Comparison of ENCODE assay signal across 8 cellular contexts in genomic region chr16:89720520-89720858, GRCh38. TPM values are rescaled to one million over a fixed set of nuclear protein-coding genes. Genes with fewer than 3 reads are reported as not detected.
A peak's percentile ranks its signal among the peaks of the same experiment; 100 is the strongest.
DNase-seq lines count a peak whose midpoint lies in the region; ATAC-seq and TF ChIP-seq lines count a peak whose summit lies in the region.

No MANE protein-coding gene starts in this region.

- no TSS peak for BruUV-seq in IMR-90 (replicated peaks; lab: Mats Ljungman, UMichigan)

- H3K4me1 ChIP-seq in IMR-90 (ENCODE audit: control insufficient read depth, insufficient read depth, low read length) (peaks cover 17% of the 10 kb centered on the region), breast epithelium (peaks cover 12 to 14% of the 10 kb centered on the region in 2 donors)

- in situ Hi-C loops in IMR-90 (cut with MboI; ENCODE audit: low sequenced_read_pairs) = no loop called here

- H2BK15ac ChIP-seq in IMR-90 (ENCODE audit: low read depth, low read length) = no peak overlapping the region

- peak overlapping the region; percentile 99 for H2AFZ ChIP-seq in IMR-90 (replicated peaks; ENCODE audit: low read length, poor library complexity)

- peak; percentile 18 for ATAC-seq in GM21381 (IDR thresholded peaks at IDR 0.05; ENCODE audit: unreplicated experiment)
- peak; percentile 12 for ATAC-seq in IMR-90 (ENCODE audit: low read depth)
- ATAC-seq in GM21717 (IDR thresholded peaks at IDR 0.05; ENCODE audit: unreplicated experiment) = no peak
- no peak for ATAC-seq in GM18873 (IDR thresholded peaks at IDR 0.05; ENCODE audit: low FRiP score, unreplicated experiment)

- POLR2A ChIA-PET in IMR-90 (lab: Charles Lee; ENCODE audit: unreplicated experiment) = no interaction called here

- TF ChIP-seq RAD21 in IMR-90 (IDR thresholded peaks at IDR 0.05; ENCODE audit: low read length) = no peak

- H3K18ac ChIP-seq in IMR-90 (ENCODE audit: low read depth, low read length) = peak overlapping the region; percentile 26; the same call in 1 of the 2 replicates

- H3K23ac ChIP-seq in IMR-90 (ENCODE audit: low read depth, low read length) = peak overlapping the region; percentile 14; the same call in 1 of the 2 replicates

- peak overlapping the region; percentile 12; the same call in 1 of the 2 replicates for H3K14ac ChIP-seq in IMR-90 (replicated peaks; ENCODE audit: low read depth, low read length)

- peaks cover 33% of the 10 kb centered on the region for H4K20me1 ChIP-seq in IMR-90 (ENCODE audit: insufficient read depth, low read length)

- intact Hi-C loops in IMR-90 (cut with micrococcal nuclease) (loop anchor here (5.0 to 10.0 kb wide), 2 partner anchors 94 to 142 kb away; partner anchors contain the start of gene FANCA), breast epithelium (cut with DNase I; ENCODE audit: low total_unique reads) (no loop called here)

- peak overlapping the region; percentile 98 for H2AK9ac ChIP-seq in IMR-90 (replicated peaks; ENCODE audit: low read depth, low read length, poor library complexity)

- DNase-seq in COLO668 (lab: John Stamatoyannopoulos, UW; ENCODE audit: unreplicated experiment) (peak; percentile 59), IMR-90 (no peak), breast epithelium (ENCODE audit: low spot score in 2 of 2) (no peak)

- H3K56ac ChIP-seq in IMR-90 (ENCODE audit: extremely low read depth, insufficient read depth, low read length) = peak overlapping the region; percentile 47

- no peak for TF ChIP-seq CTCF in IMR-90 (conservative IDR thresholded peaks at IDR 0.05; ENCODE audit: low read depth, low read length)
- TF ChIP-seq CTCF in breast epithelium (IDR thresholded peaks at IDR 0.05) = no peak

- H3K4ac ChIP-seq in IMR-90 (ENCODE audit: low read depth, low read length) = peak overlapping the region; percentile 93

- H3K36me3 ChIP-seq in IMR-90 (ENCODE audit: control insufficient read depth, insufficient read depth, low read length) (peaks cover 27% of the 10 kb centered on the region), breast epithelium (no peaks in the 10 kb centered on the region)

- no peaks in the 10 kb centered on the region for H3K9me3 ChIP-seq in IMR-90 (ENCODE audit: control insufficient read depth, insufficient read depth, low read length)
- H3K9me3 ChIP-seq in breast epithelium = no peaks in the 10 kb centered on the region

- no peaks in the 10 kb centered on the region for H3K27me3 ChIP-seq in IMR-90 (ENCODE audit: control insufficient read depth, insufficient read depth, low read length)
- H3K27me3 ChIP-seq in breast epithelium = no peaks in the 10 kb centered on the region
- H3K27me3 ChIP-seq in layer of hippocampus (ENCODE audit: control insufficient read depth, insufficient read depth, low read length) = no peaks in the 10 kb centered on the region

- H2AK5ac ChIP-seq in IMR-90 (ENCODE audit: low read depth, low read length) = peak overlapping the region; percentile 95

- H3K9ac ChIP-seq in IMR-90 (ENCODE audit: low read depth, low read length) = peak overlapping the region; percentile 87

- peak overlapping the region; percentile 97 for H3K4me2 ChIP-seq in IMR-90 (ENCODE audit: low read depth, low read length)

- no peak for TF ChIP-seq POLR2A in IMR-90 (IDR thresholded peaks at IDR 0.05; ENCODE audit: low read depth, low read length)
- no peak for TF ChIP-seq POLR2A in breast epithelium (IDR thresholded peaks at IDR 0.05)

- peak overlapping the region; percentile 94 for H3K27ac ChIP-seq in IMR-90 (ENCODE audit: insufficient read depth, low read length)
- peak overlapping the region; percentile 93 to 96 for H3K27ac ChIP-seq in breast epithelium
- H3K27ac ChIP-seq in layer of hippocampus (ENCODE audit: low read depth, low read length) = peak overlapping the region; percentile 98
- peak overlapping the region; percentile 90 for H3K27ac ChIP-seq in temporal lobe (ENCODE audit: low read depth, low read length)

- H3K79me1 ChIP-seq in IMR-90 (ENCODE audit: low read depth in 1 of 2, low read length in 2 of 2) = peaks cover 35 to 63% of the 10 kb centered on the region in 2 experiments

- CTCF ChIA-PET in IMR-90 (lab: Yijun Ruan, JAX) = no interaction called here

- H4K5ac ChIP-seq in IMR-90 (ENCODE audit: low read depth, low read length) = peak overlapping the region; percentile 65

- H2BK5ac ChIP-seq in IMR-90 (ENCODE audit: low read depth, low read length, poor library complexity, severe bottlenecking) = peak overlapping the region; percentile 94

- peak overlapping the region; percentile 78 for H4K91ac ChIP-seq in IMR-90 (ENCODE audit: insufficient read depth, low read depth, low read length)

- no peak overlapping the region for H2BK20ac ChIP-seq in IMR-90 (ENCODE audit: low read depth, low read length)

- H3K4me3 ChIP-seq in IMR-90 (ENCODE audit: insufficient read depth, low read depth, low read length) (peak overlapping the region; percentile 94), breast epithelium (peak overlapping the region; percentile 78 to 92 (median 91))

- peak overlapping the region; percentile 49 to 98 for H4K8ac ChIP-seq in IMR-90 (ENCODE audit: low read depth in 2 of 2, low read length in 2 of 2)

- H2BK120ac ChIP-seq in IMR-90 (ENCODE audit: low read depth, low read length) = peak overlapping the region; percentile 55; the same call in 1 of the 2 replicates

- H3K9me1 ChIP-seq in IMR-90 (ENCODE audit: insufficient read depth, low read length) = 0 out of 2 replicates have a peak, but pooled peaks cover 3% of the 10 kb centered on the region

- 1% methylated on average over 27 of the region's 39 CpGs; no CpG with 5 or more reads in 1 of the 2 experiments for WGBS in IMR-90 (ENCODE audit: extremely low coverage in 2 of 2, insufficient read length in 1 of 2), 2 experiments

- dilution Hi-C loops in IMR-90 (cut with HindIII; ENCODE audit: low sequenced_read_pairs, unreplicated experiment) = no loop called here

TF ChIP-seq in IMR-90, 13 proteins besides CTCF, POLR2A, EP300 and RAD21:
- TF ChIP-seq MXI1 (IDR thresholded peaks at IDR 0.05; ENCODE audit: borderline replicate concordance, low read depth, low read length) (no peak), RFX5 (IDR thresholded peaks at IDR 0.05; ENCODE audit: low read depth, low read length) (no peak), FOS (IDR thresholded peaks at IDR 0.05; ENCODE audit: low read depth, low read length) (no peak), RCOR1 (IDR thresholded peaks at IDR 0.05; ENCODE audit: insufficient replicate concordance, low read length) (no peak), ELK1 (IDR thresholded peaks at IDR 0.05; ENCODE audit: borderline replicate concordance, low read depth, low read length) (no peak), CEBPB (IDR thresholded peaks at IDR 0.05; ENCODE audit: low read depth, low read length) (no peak), BHLHE40 (IDR thresholded peaks at IDR 0.05; ENCODE audit: low read depth, low read length) (no peak), SMC3 (IDR thresholded peaks at IDR 0.05; ENCODE audit: low read depth, low read length) (no peak), MAFK (IDR thresholded peaks at IDR 0.05; ENCODE audit: low read depth, low read length) (no peak), NFE2L2 (IDR thresholded peaks at IDR 0.05; ENCODE audit: low read depth, low read length) (no peak), USF2 (IDR thresholded peaks at IDR 0.05; ENCODE audit: low read depth, low read length) (no peak), CHD1 (IDR thresholded peaks at IDR 0.05; ENCODE audit: low read depth, low read length) (no peak), MAZ (IDR thresholded peaks at IDR 0.05; ENCODE audit: borderline replicate concordance, low read depth, low read length) (no peak)

RNA-seq across cellular contexts. Expression of gene VPS9D1, which starts 0.2 kb away (rescaled TPM):
- 1.8 and 1.9 TPM in 2 replicates for total RNA-seq in IMR-90 (2012; rRNA removed)
- polyA plus RNA-seq in IMR-90 (2012; rRNA removed) = 20.3 and 27.0 TPM in 2 replicates
- polyA plus RNA-seq in IMR-90 (2012; cell fraction: cytosol; rRNA removed) = 11.0 and 11.5 TPM in 2 replicates
- polyA plus RNA-seq in IMR-90 (2012; cell fraction: nucleus; rRNA removed; ENCODE audit: low replicate concordance) = 98.5 and 189 TPM in 2 replicates
- 1 to 10 TPM; 4.8 to 6.6 (median 5.4) TPM for total RNA-seq in breast epithelium
- total RNA-seq in temporal lobe = 7.9 TPM

RNA-seq across cellular contexts. Expression of gene ZNF276, which starts 0.8 kb away (rescaled TPM):
- total RNA-seq in IMR-90 (2012; rRNA removed) (4.1 and 4.2 TPM in 2 replicates), breast epithelium (10 to 100 TPM; 19.2 to 48.5 (median 31.2) TPM), temporal lobe (20.9 TPM)
- polyA plus RNA-seq in IMR-90 (2012; rRNA removed) = 18.6 and 19.1 TPM in 2 replicates
- polyA plus RNA-seq in IMR-90 (2012; cell fraction: cytosol; rRNA removed) = 4.2 and 9.3 TPM in 2 replicates
- 87.7 and 168 TPM in 2 replicates for polyA plus RNA-seq in IMR-90 (2012; cell fraction: nucleus; rRNA removed; ENCODE audit: low replicate concordance)

RNA-seq across cellular contexts. Expression of gene SPATA2L, which starts 19.0 kb away (rescaled TPM):
- 4.8 and 5.0 TPM in 2 replicates for total RNA-seq in IMR-90 (2012; rRNA removed)
- 6.9 and 8.8 TPM in 2 replicates for polyA plus RNA-seq in IMR-90 (2012; rRNA removed)
- 11.7 and 14.7 TPM in 2 replicates for polyA plus RNA-seq in IMR-90 (2012; cell fraction: cytosol; rRNA removed)
- 5.4 and 20.5 TPM in 2 replicates for polyA plus RNA-seq in IMR-90 (2012; cell fraction: nucleus; rRNA removed; ENCODE audit: low replicate concordance)
- 10 to 100 TPM in 2 of 3 donors, 1 to 10 TPM in 1; 9.0 to 15.1 (median 14.3) TPM for total RNA-seq in breast epithelium
- total RNA-seq in temporal lobe = 14.3 TPM

RNA-seq across cellular contexts. Expression of gene CDK10, which starts 34.0 kb away (rescaled TPM):
- 18.6 and 19.5 TPM in 2 replicates for total RNA-seq in IMR-90 (2012; rRNA removed)
- polyA plus RNA-seq in IMR-90 (2012; rRNA removed) = 61.8 and 65.3 TPM in 2 replicates
- polyA plus RNA-seq in IMR-90 (2012; cell fraction: cytosol; rRNA removed) = 36.5 and 41.9 TPM in 2 replicates
- 292 and 559 TPM in 2 replicates for polyA plus RNA-seq in IMR-90 (2012; cell fraction: nucleus; rRNA removed; ENCODE audit: low replicate concordance)
- 10 to 100 TPM; 31.2 to 84.9 (median 67.2) TPM for total RNA-seq in breast epithelium
- total RNA-seq in temporal lobe = 24.8 TPM

Comparison
In these comparisons a context has a peak if more than half of its experiments do, and no peak if none do; other contexts are left out.
1. ATAC-seq: peak in GM21381 (single experiment) and IMR-90 (single experiment); none in GM21717 (single experiment) and GM18873 (single experiment).
2. Peak in every context shown above with its lines, with median percentiles within 50 percentile points of each other: H3K27ac ChIP-seq.